Comparison of ENCODE assay signal across 22 cellular contexts in the genomic region with DNA sequence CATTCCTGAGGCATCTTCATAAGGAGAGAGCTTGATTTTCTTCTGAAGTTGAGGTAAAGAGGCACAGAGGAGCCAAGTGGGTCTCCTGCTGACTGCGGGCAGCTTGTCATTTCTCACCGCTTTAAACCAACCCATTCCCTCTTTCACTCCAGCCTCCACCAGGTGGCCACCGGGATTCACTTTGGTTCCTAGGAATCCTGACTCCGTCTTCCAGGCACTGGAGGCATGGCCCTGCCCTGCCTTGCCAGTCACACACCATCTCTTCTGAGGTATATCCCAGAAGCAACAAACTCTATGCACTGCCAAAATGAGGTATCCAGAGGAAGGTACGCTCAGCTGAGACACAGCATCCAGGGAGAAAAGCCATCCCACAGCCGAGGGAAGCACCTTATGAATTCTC.
DNase-seq lines count a peak whose midpoint lies in the region; ATAC-seq, FAIRE-seq and TF ChIP-seq lines count a peak whose summit lies in the region.
"Had no signal": no experiment of that assay in that cellular context is flagged by ENCODE, and none has a peak within 500 bp of the region (broad histone marks: within the 10 kb centered on the region; RNA-seq: fewer than 3 reads in every experiment).

No MANE protein-coding gene starts in this region.

- H3K9me2 ChIP-seq in SK-N-SH, result no peaks in the 10 kb centered on the region
- H3K9me2 ChIP-seq in PC-9 (ENCODE audit: insufficient read depth), result no peaks in the 10 kb centered on the region

- TF ChIP-seq POLR2A in K562 (conservative IDR thresholded peaks at IDR 0.05), result no peak

- TF ChIP-seq EP300 in SK-N-SH (IDR thresholded peaks at IDR 0.05; ENCODE audit: borderline replicate concordance in 1 of 2, low read depth in 1 of 2, low read length in 1 of 2) (no peak), K562 (IDR thresholded peaks at IDR 0.05; ENCODE audit: low read length) (no peak)

- H4K20me1 ChIP-seq in SK-N-SH (ENCODE audit: insufficient read depth) (no peaks in the 10 kb centered on the region; the same call in 1 of the 2 replicates), K562 (replicated peaks; ENCODE audit: control insufficient read depth, insufficient read depth, low read length) (no peaks in the 10 kb centered on the region), PC-9 (ENCODE audit: insufficient read depth) (peaks cover 53% of the 10 kb centered on the region)

- ATAC-seq in SK-N-SH treated with all-trans-retinoic acid at 6 μM for 48 hours (no peak; the same call in 2 of the 3 replicates), K562 (no peak), sciatic nerve (no peak), natural killer cell (no peak)
- ATAC-seq: gastroesophageal sphincter, left colon, mucosa of descending colon, PC-3 had no signal

- H3K4me2 ChIP-seq in SK-N-SH, result no peak overlapping the region
- H3K4me2 ChIP-seq in K562 (ENCODE audit: insufficient read depth, low read length), result no peak overlapping the region
- H3K4me2 ChIP-seq in PC-9, result no peak overlapping the region

- H3K36me3 Mint-ChIP-seq in natural killer cell, result no peaks in the 10 kb centered on the region

- intact Hi-C loops in K562 (cut with micrococcal nuclease), result no loop called here
- intact Hi-C loops in sciatic nerve (cut with DNase I), result no loop called here
- intact Hi-C loops in natural killer cell (cut with micrococcal nuclease), result no loop called here
- intact Hi-C loops in PC-9 (cut with micrococcal nuclease; ENCODE audit: unreplicated experiment), result no loop called here

- H3K9me1 ChIP-seq in K562 (ENCODE audit: control insufficient read depth, insufficient read depth, low read length), result no peaks in the 10 kb centered on the region

- H3K27ac Mint-ChIP-seq in natural killer cell, result no peak overlapping the region
- H3K27ac Mint-ChIP-seq: activated CD4-positive, alpha-beta T cell treated with anti-CD3 and anti-CD28 coated beads, Interleukin-2, amount 10 ng/mL, durations not matched to agents 24 days and 14 days; activated T-helper 2 cell treated with anti-CD3 and anti-CD28 coated beads, Interferon-gamma antibody, Interleukin-2, Interleukin-4, amounts not matched to agents 10 μg/mL and 5 μg/mL and 100 μg/mL, durations not matched to agents 14 hours and 24 hours and 36 hours; T-helper 1 cell treated with Interleukin-12 subunit alpha and Interleukin-12 subunit beta and Interleukin-4 antibody, amounts not matched to agents 30 μg/mL and 1 μg/mL, for 36 hours had no signal

- in situ Hi-C loops in K562 (cut with MboI) (no loop called here), GM13977 (cut with MboI; ENCODE audit: low pct_unique_long_range_greater_than_20kb, low sequenced_read_pairs, unreplicated experiment) (no loop called here)

- H3K4me3 ChIP-seq in SK-N-SH (ENCODE audit: low read depth in 2 of 2, low read length in 1 of 2), result no peak overlapping the region
- no peak overlapping the region for H3K4me3 ChIP-seq in K562
- no peak overlapping the region for H3K4me3 ChIP-seq in PC-9
- H3K4me3 ChIP-seq: gastroesophageal sphincter, mucosa of descending colon, SJCRH30 had no signal

- no peaks in the 10 kb centered on the region for H3K27me3 Mint-ChIP-seq in natural killer cell (ENCODE audit: low read depth in 2 of 2)
- H3K27me3 Mint-ChIP-seq: activated CD4-positive, alpha-beta T cell treated with anti-CD3 and anti-CD28 coated beads, Interleukin-2, amount 10 ng/mL, durations not matched to agents 24 days and 14 days had no signal

- H3K9ac ChIP-seq in SK-N-SH, result no peak overlapping the region
- no peak overlapping the region for H3K9ac ChIP-seq in K562 (ENCODE audit: insufficient read depth in 1 of 2, low read depth in 2 of 2, low read length in 2 of 2)

- H3K4me3 Mint-ChIP-seq in natural killer cell, result no peak overlapping the region
- H3K4me3 Mint-ChIP-seq: activated CD4-positive, alpha-beta T cell treated with anti-CD3 and anti-CD28 coated beads, Interleukin-2, amount 10 ng/mL, durations not matched to agents 24 days and 14 days; T-helper 1 cell treated with Interleukin-12 subunit alpha and Interleukin-12 subunit beta and Interleukin-4 antibody, amounts not matched to agents 30 μg/mL and 1 μg/mL, for 36 hours had no signal

- FAIRE-seq in K562 (lab: Jason Lieb, UNC), result no peak

- no peak overlapping the region for H2AFZ ChIP-seq in SK-N-SH (ENCODE audit: low read depth)
- no peak overlapping the region for H2AFZ ChIP-seq in K562 (ENCODE audit: low read depth, low read length)
- H2AFZ ChIP-seq in PC-9, result no peak overlapping the region

- no TSS peak for BruUV-seq in K562 (replicated peaks; lab: Mats Ljungman, UMichigan)
- no TSS peak for BruUV-seq in PC-9 (replicated peaks; lab: Mats Ljungman, UMichigan)

- no peaks in the 10 kb centered on the region for H3K9me3 ChIP-seq in SK-N-SH
- H3K9me3 ChIP-seq in K562 (replicated peaks; ENCODE audit: control insufficient read depth, insufficient read depth, low read depth, low read length), result no peaks in the 10 kb centered on the region
- H3K9me3 ChIP-seq in PC-9 (ENCODE audit: insufficient read depth, low read depth), result no peaks in the 10 kb centered on the region
- H3K9me3 ChIP-seq: gastroesophageal sphincter, mucosa of descending colon, neutrophil, SJCRH30 had no signal

- TF ChIP-seq CTCF in SK-N-SH (IDR thresholded peaks at IDR 0.05) (0 out of 2 replicates have a peak, but pooled peaks have one; percentile 12), K562 (IDR thresholded peaks at IDR 0.05 in 2 of 3, conservative IDR thresholded peaks at IDR 0.05 in 1 of 3; ENCODE audit: insufficient read depth in 2 of 3, low read depth in 1 of 3, low read length in 3 of 3) (0 out of 6 replicates have a peak, but pooled peaks of 1 of the 3 experiments have one; percentile 11), GM13977 (IDR thresholded peaks at IDR 0.05; ENCODE audit: extremely low read depth, insufficient read depth, missing control alignments) (no peak), natural killer cell (IDR thresholded peaks at IDR 0.05) (no peak), PC-9 (conservative IDR thresholded peaks at IDR 0.05) (no peak)

- H3K4me1 Mint-ChIP-seq in natural killer cell, result no peaks in the 10 kb centered on the region

- H3K9me3 Mint-ChIP-seq in natural killer cell, result no peaks in the 10 kb centered on the region
- H3K9me3 Mint-ChIP-seq: activated CD4-positive, alpha-beta T cell treated with anti-CD3 and anti-CD28 coated beads, Interleukin-2, amount 10 ng/mL, durations not matched to agents 24 days and 14 days; activated T-helper 2 cell treated with anti-CD3 and anti-CD28 coated beads, Interferon-gamma antibody, Interleukin-2, Interleukin-4, amounts not matched to agents 10 μg/mL and 5 μg/mL and 100 μg/mL, durations not matched to agents 14 hours and 24 hours and 36 hours; T-helper 1 cell treated with Interleukin-12 subunit alpha and Interleukin-12 subunit beta and Interleukin-4 antibody, amounts not matched to agents 30 μg/mL and 1 μg/mL, for 36 hours had no signal

- H3K36me3 ChIP-seq in SK-N-SH (replicated peaks in 1 of 2; ENCODE audit: control insufficient read depth in 1 of 2, insufficient read depth in 2 of 2, low read length in 1 of 2) (peaks cover 24 to 80% of the 10 kb centered on the region in 2 experiments), K562 (ENCODE audit: control insufficient read depth, insufficient read depth, low read length) (no peaks in the 10 kb centered on the region), PC-9 (ENCODE audit: low read depth) (peaks cover 60% of the 10 kb centered on the region)
- H3K36me3 ChIP-seq: neutrophil had no signal

- no peaks in the 10 kb centered on the region for H3K27me3 ChIP-seq in SK-N-SH (ENCODE audit: insufficient read depth)
- peaks cover 25 to 60% of the 10 kb centered on the region in 2 experiments for H3K27me3 ChIP-seq in K562 (ENCODE audit: control insufficient read depth in 2 of 2, insufficient read depth in 2 of 2, low read length in 2 of 2)
- no peaks in the 10 kb centered on the region for H3K27me3 ChIP-seq in PC-9 (ENCODE audit: insufficient read depth, low read depth)
- H3K27me3 ChIP-seq: gastroesophageal sphincter, neutrophil, SJCRH30 had no signal

- 96% methylated on average over 6 of the region's 6 CpGs for WGBS in SK-N-SH (ENCODE audit: low lambda C conversion rate)
- WGBS in K562 (ENCODE audit: insufficient coverage, low coverage, missing lambda C conversion rate), result 0% methylated on average over 6 of the region's 6 CpGs

- H3K27ac ChIP-seq in SK-N-SH (ENCODE audit: low read depth in 2 of 2, low read length in 1 of 2), result no peak overlapping the region
- no peak overlapping the region for H3K27ac ChIP-seq in K562 (ENCODE audit: extremely low read depth, low read depth, low read length)
- H3K27ac ChIP-seq in PC-9, result no peak overlapping the region
- H3K27ac ChIP-seq: 22Rv1, neutrophil, SJCRH30 had no signal

- CTCF ChIA-PET in SK-N-SH (lab: Yijun Ruan, JAX), result interaction anchor here (0.6 to 1.6 kb wide), 3 partner anchors 35 to 442 kb away, joined by 3 to 4 read pairs (median 3); no protein-coding TSS in a partner anchor
- CTCF ChIA-PET in K562 (lab: Yijun Ruan, JAX; ENCODE audit: low intra/inter-chr PET ratio), result no interaction called here
- CTCF ChIA-PET in PC-9 (lab: Charles Lee), result no interaction called here

- TF ChIP-seq RAD21 in SK-N-SH (IDR thresholded peaks at IDR 0.05; ENCODE audit: low read length), result no peak
- peak in 1 of 2 experiments; percentile 11; a peak in 1 of 4 replicates for TF ChIP-seq RAD21 in K562 (CRISPR knock-in tag; conservative IDR thresholded peaks at IDR 0.05 in 1 of 2, IDR thresholded peaks at IDR 0.05 in 1 of 2)

- H3F3A ChIP-seq in SK-N-SH (replicated peaks; ENCODE audit: insufficient read depth) (no peaks in the 10 kb centered on the region), PC-9 (ENCODE audit: insufficient read depth, low read depth) (peaks cover 30% of the 10 kb centered on the region; the same call in 1 of the 2 replicates)

- no peak for DNase-seq in SK-N-SH
- no peak for DNase-seq in K562 (ENCODE audit: extremely low read depth in 1 of 4, low spot score in 3 of 4)
- peak; percentile 69 for DNase-seq in iPS-NIHi11 (ENCODE audit: low spot score)
- DNase-seq in sciatic nerve (ENCODE audit: low spot score), result peak; percentile 51
- DNase-seq in GM13977 (ENCODE audit: low spot score), result no peak
- DNase-seq in natural killer cell, result no peak
- DNase-seq in PC-9, result no peak
- DNase-seq: activated CD4-positive, alpha-beta T cell treated with anti-CD3 and anti-CD28 coated beads, Interleukin-2, amount 10 ng/mL, durations not matched to agents 24 days and 14 days; DND-41; erythroblast; left colon; mucosa of descending colon; NCI-H774; PC-3; SJCRH30; stimulated activated CD8-positive, alpha-beta memory T cell treated with anti-CD3 and anti-CD28 coated beads, Interleukin-4, amount 100 ng/mL, for 48 hours had no signal

- POLR2A ChIA-PET in SK-N-SH (lab: Yijun Ruan, JAX) (no interaction called here), K562 (lab: Yijun Ruan, JAX) (no interaction called here), PC-9 (lab: Charles Lee; ENCODE audit: unreplicated experiment) (no interaction called here)

- no peaks in the 10 kb centered on the region for H3K79me2 ChIP-seq in SK-N-SH (ENCODE audit: insufficient read depth)
- H3K79me2 ChIP-seq in K562 (ENCODE audit: control insufficient read depth, insufficient read depth, low read length), result no peaks in the 10 kb centered on the region
- H3K79me2 ChIP-seq in PC-9 (ENCODE audit: low read depth), result no peaks in the 10 kb centered on the region

- H3K4me1 ChIP-seq in SK-N-SH (ENCODE audit: control insufficient read depth in 1 of 2, insufficient read depth in 2 of 2, low read depth in 1 of 2, low read length in 1 of 2) (peaks cover 0 to 4% of the 10 kb centered on the region in 2 experiments; a peak in 1 of 4 replicates), K562 (replicated peaks in 1 of 2; ENCODE audit: control insufficient read depth in 2 of 2, insufficient read depth in 2 of 2, low read length in 2 of 2) (no peaks in the 10 kb centered on the region; a peak in 1 of 5 replicates), PC-9 (replicated peaks; ENCODE audit: insufficient read depth) (no peaks in the 10 kb centered on the region)
- H3K4me1 ChIP-seq: SJCRH30 had no signal

Comparison
In these comparisons a context has a peak if more than half of its experiments do, and no peak if none do; other contexts are left out.
1. DNase-seq: peak in iPS-NIHi11 (single experiment) and sciatic nerve (single experiment); none in SK-N-SH (single experiment), K562 (0 of 4), GM13977 (single experiment), natural killer cell (single experiment) and PC-9 (0 of 2).